Comparison of ENCODE assay signal across 13 cellular contexts in genomic region chr9:95188459-95188858, GRCh38.
DNase-seq lines count a peak whose midpoint lies in the region; TF ChIP-seq lines count a peak whose summit lies in the region.
"Had no signal": no experiment of that assay in that cellular context is flagged by ENCODE, and none has a peak within 500 bp of the region (broad histone marks: within the 10 kb centered on the region; RNA-seq: fewer than 3 reads in every experiment).

No MANE protein-coding gene starts in this region.

- H3K9me3 Mint-ChIP-seq in activated CD4-positive, alpha-beta T cell treated with anti-CD3 and anti-CD28 coated beads, Interleukin-2, amount 10 ng/mL, durations not matched to agents 24 days and 14 days, result peaks cover 6% of the 10 kb centered on the region
- no peaks in the 10 kb centered on the region for H3K9me3 Mint-ChIP-seq in immature natural killer cell

- no peaks in the 10 kb centered on the region for H3K9me3 ChIP-seq in testis
- H3K9me3 ChIP-seq: gastrocnemius medialis, pancreas had no signal

- H3K36me3 Mint-ChIP-seq in activated CD4-positive, alpha-beta T cell treated with anti-CD3 and anti-CD28 coated beads, Interleukin-2, amount 10 ng/mL, durations not matched to agents 24 days and 14 days (ENCODE audit: low read depth), result peaks cover 5% of the 10 kb centered on the region
- H3K36me3 Mint-ChIP-seq in immature natural killer cell, result peaks cover 0 to 3% (median 0%) of the 10 kb centered on the region in 3 donors

- peak overlapping the region; percentile 78 for H3K27ac Mint-ChIP-seq in activated CD4-positive, alpha-beta T cell treated with anti-CD3 and anti-CD28 coated beads, Interleukin-2, amount 10 ng/mL, durations not matched to agents 24 days and 14 days
- H3K27ac Mint-ChIP-seq in immature natural killer cell, result peak overlapping the region in 5 of 6 donors; percentile 12 to 70 (median 29)

- no peaks in the 10 kb centered on the region for H3K36me3 ChIP-seq in testis (ENCODE audit: low read depth, missing control alignments)
- H3K36me3 ChIP-seq: gastrocnemius medialis, pancreas had no signal

- no peak overlapping the region for H3K4me3 ChIP-seq in testis
- H3K4me3 ChIP-seq: gastrocnemius medialis, GM12878, pancreas had no signal

- intact Hi-C loops in activated CD4-positive, alpha-beta T cell treated with anti-CD3 and anti-CD28 coated beads, Interleukin-2, amount 10 ng/mL, durations not matched to agents 24 days and 14 days (cut with micrococcal nuclease), result loop anchor here (5.0 kb wide), 1 partner anchor 534 kb away; no protein-coding TSS in a partner anchor
- intact Hi-C loops in testis (cut with DNase I; ENCODE audit: low total_unique reads), result no loop called here

- peak overlapping the region in 1 of 2 donors; percentile 85 for H3K27ac ChIP-seq in testis
- H3K27ac ChIP-seq: pancreas had no signal

- H3K4me3 Mint-ChIP-seq in activated CD4-positive, alpha-beta T cell treated with anti-CD3 and anti-CD28 coated beads, Interleukin-2, amount 10 ng/mL, durations not matched to agents 24 days and 14 days, result peak overlapping the region; percentile 58
- peak overlapping the region in 3 of 5 donors; percentile 58 to 70 (median 64) for H3K4me3 Mint-ChIP-seq in immature natural killer cell

- no peak for DNase-seq in activated CD4-positive, alpha-beta T cell treated with anti-CD3 and anti-CD28 coated beads, Interleukin-2, amount 10 ng/mL, durations not matched to agents 24 days and 14 days
- DNase-seq in activated CD4-positive, alpha-beta T cell treated with anti-CD3 and anti-CD28 coated beads, Interleukin-2, amount 50 U/mL, for 4 hours, result no peak
- DNase-seq in amniotic epithelial cell (ENCODE audit: low read depth) (peak; percentile 47), immature natural killer cell (no peak), testis (peak; percentile 44), DMS79 treated with DMSO at 0.1 percent for 48 hours (lab: John Stamatoyannopoulos, UW) (no peak), NCI-H69 (lab: John Stamatoyannopoulos, UW) (no peak)
- DNase-seq in activated CD8-positive, alpha-beta memory T cell treated with anti-CD3 and anti-CD28 coated beads for 24 hours, result no peak
- DNase-seq: gastrocnemius medialis; KG1; pancreas; stimulated activated CD4-positive, alpha-beta T cell treated with anti-CD3 and anti-CD28 coated beads, Interleukin-2, amount 100 ng/mL, for 48 hours had no signal

- WGBS in testis, 2 donors, result 44 to 46% methylated on average over 4 of the region's 4 CpGs

- peaks cover 21% of the 10 kb centered on the region for H3K4me1 ChIP-seq in testis
- H3K4me1 ChIP-seq: pancreas had no signal

- H3K27me3 ChIP-seq in testis, result no peaks in the 10 kb centered on the region
- H3K27me3 ChIP-seq: gastrocnemius medialis, pancreas had no signal

- no peak for TF ChIP-seq POLR2A in testis (IDR thresholded peaks at IDR 0.05)

- no peaks in the 10 kb centered on the region for H3K27me3 Mint-ChIP-seq in activated CD4-positive, alpha-beta T cell treated with anti-CD3 and anti-CD28 coated beads, Interleukin-2, amount 10 ng/mL, durations not matched to agents 24 days and 14 days
- peaks cover 0 to 3% (median 0%) of the 10 kb centered on the region in 3 donors for H3K27me3 Mint-ChIP-seq in immature natural killer cell (ENCODE audit: low read depth in 3 of 3)

- no peak for TF ChIP-seq CTCF in testis (IDR thresholded peaks at IDR 0.05)

- peaks cover 36% of the 10 kb centered on the region for H3K4me1 Mint-ChIP-seq in activated CD4-positive, alpha-beta T cell treated with anti-CD3 and anti-CD28 coated beads, Interleukin-2, amount 10 ng/mL, durations not matched to agents 24 days and 14 days
- H3K4me1 Mint-ChIP-seq in immature natural killer cell, result peaks cover 30 to 31% of the 10 kb centered on the region in 2 donors

Comparison
In these comparisons a context has a peak if more than half of its experiments do, and no peak if none do; other contexts are left out.
1. DNase-seq: peak in amniotic epithelial cell (single experiment) and testis (single experiment); none in activated CD4-positive, alpha-beta T cell treated with anti-CD3 and anti-CD28 coated beads, Interleukin-2, amount 10 ng/mL, durations not matched to agents 24 days and 14 days (single experiment), activated CD4-positive, alpha-beta T cell treated with anti-CD3 and anti-CD28 coated beads, Interleukin-2, amount 50 U/mL, for 4 hours (0 of 2), immature natural killer cell (0 of 3), activated CD8-positive, alpha-beta memory T cell treated with anti-CD3 and anti-CD28 coated beads for 24 hours (single experiment), DMS79 treated with DMSO at 0.1 percent for 48 hours (single experiment) and NCI-H69 (single experiment).